In the genomic region with DNA sequence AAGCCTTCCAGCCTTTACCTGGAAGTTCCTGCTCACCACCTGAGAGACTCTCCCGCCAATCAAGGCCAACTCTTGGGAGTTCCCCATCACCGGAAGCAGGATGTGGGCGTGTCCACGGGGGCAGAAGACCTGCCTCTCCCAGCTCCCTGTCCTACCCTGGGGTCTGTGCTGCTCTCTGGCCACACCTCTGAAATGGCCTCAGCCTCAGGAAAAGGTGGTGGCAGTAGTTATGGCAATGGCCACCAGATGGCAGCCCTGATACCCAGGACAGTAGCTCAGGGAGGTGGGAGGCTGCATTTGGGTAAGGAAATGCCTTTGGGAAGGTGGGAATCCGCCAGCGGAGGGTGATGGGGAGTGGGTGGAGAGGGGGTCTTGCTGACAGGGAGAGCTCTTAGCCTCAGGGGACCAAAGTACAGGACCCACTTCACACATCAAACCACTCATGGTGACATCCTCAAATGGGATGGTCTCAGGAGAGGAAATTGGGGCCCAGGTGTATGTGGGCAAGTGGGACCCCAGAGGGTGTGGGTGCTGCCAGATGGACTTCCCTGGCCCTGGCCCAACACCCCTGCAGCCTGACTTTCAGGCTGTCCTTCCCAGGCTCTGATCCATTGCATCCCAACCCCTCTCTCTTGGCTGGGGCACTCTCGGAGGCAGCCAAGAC, we compare ENCODE assay signal across 8 cellular contexts. TPM values are rescaled to one million over a fixed set of nuclear protein-coding genes. Genes with fewer than 3 reads are reported as not detected.
DNase-seq lines count a peak whose midpoint lies in the region; ATAC-seq and TF ChIP-seq lines count a peak whose summit lies in the region.

No MANE protein-coding gene starts in this region.

- H2AFZ ChIP-seq in Loucy (ENCODE audit: low read length) (no peak overlapping the region), SU-DHL-6 (ENCODE audit: low read depth, low read length, severe bottlenecking) (no peak overlapping the region)

- H3K9ac ChIP-seq in Loucy (ENCODE audit: low read depth, low read length, poor library complexity, severe bottlenecking) (no peak overlapping the region), SU-DHL-6 (ENCODE audit: low read length) (no peak overlapping the region)

- H3K4me1 ChIP-seq in Loucy (ENCODE audit: insufficient read depth, low read length, poor library complexity, severe bottlenecking) = no peaks in the 10 kb centered on the region
- H3K4me1 ChIP-seq in gastrocnemius medialis = no peaks in the 10 kb centered on the region

- H3K36me3 ChIP-seq in Loucy (ENCODE audit: insufficient read depth, low read length) (no peaks in the 10 kb centered on the region), SU-DHL-6 (ENCODE audit: low read length) (no peaks in the 10 kb centered on the region), gastrocnemius medialis (no peaks in the 10 kb centered on the region)

- no peak overlapping the region for H3K4me2 ChIP-seq in Loucy (ENCODE audit: low read depth, low read length, poor library complexity, severe bottlenecking)
- H3K4me2 ChIP-seq in SU-DHL-6 (ENCODE audit: low read depth, low read length, poor library complexity, severe bottlenecking) = no peak overlapping the region

- no peak for TF ChIP-seq POLR2A in gastrocnemius medialis (IDR thresholded peaks at IDR 0.05)

- H3K4me3 ChIP-seq in Loucy (ENCODE audit: low read length, poor library complexity, severe bottlenecking) = no peak overlapping the region
- H3K4me3 ChIP-seq in SU-DHL-6 (ENCODE audit: insufficient read depth, low read length, poor library complexity, severe bottlenecking) = no peak overlapping the region
- no peak overlapping the region for H3K4me3 ChIP-seq in gastrocnemius medialis

- H3K27ac ChIP-seq in SU-DHL-6 (ENCODE audit: low read depth, low read length) = no peak overlapping the region
- H3K27ac ChIP-seq in gastrocnemius medialis = no peak overlapping the region

- H3K79me2 ChIP-seq in Loucy (ENCODE audit: insufficient read depth, low read length) (no peaks in the 10 kb centered on the region), SU-DHL-6 (ENCODE audit: insufficient read depth, low read length) (no peaks in the 10 kb centered on the region)

- peak; percentile 89 for TF ChIP-seq CTCF in Loucy (conservative IDR thresholded peaks at IDR 0.05; ENCODE audit: low read length)
- peak; percentile 81 for TF ChIP-seq CTCF in SU-DHL-6 (IDR thresholded peaks at IDR 0.05; ENCODE audit: insufficient read depth, low read length, poor library complexity, severe bottlenecking)
- TF ChIP-seq CTCF in gastrocnemius medialis (IDR thresholded peaks at IDR 0.05 in 4 of 5, conservative IDR thresholded peaks at IDR 0.05 in 1 of 5) = peak; percentile 55 to 77 (median 69)

- DNase-seq in CMK (ENCODE audit: low read depth) = peak; percentile 46
- DNase-seq in activated naive CD8-positive, alpha-beta T cell treated with anti-CD3 and anti-CD28 coated beads, Interleukin-2, amount 50 U/mL, for 16 hours (ENCODE audit: low read depth, low spot score) = peak; percentile 36
- DNase-seq in left ventricle myocardium superior = peak; percentile 77
- DNase-seq in gastrocnemius medialis = peak; percentile 9 to 51

- H4K20me1 ChIP-seq in Loucy (ENCODE audit: insufficient read depth, low read length, poor library complexity, severe bottlenecking) (no peaks in the 10 kb centered on the region), SU-DHL-6 (ENCODE audit: low read depth, low read length) (no peaks in the 10 kb centered on the region)

- in situ Hi-C loops in gastrocnemius medialis (cut with MboI; ENCODE audit: low sequenced_read_pairs in 4 of 4) = loop anchor here in 2 of 4 donors (5.0 kb wide), 1 partner anchor 47 kb away; no protein-coding TSS in a partner anchor

- intact Hi-C loops in left ventricle myocardium superior (cut with micrococcal nuclease) = loop anchor here (5.0 kb wide), 1 partner anchor 47 kb away; no protein-coding TSS in a partner anchor
- intact Hi-C loops in gastrocnemius medialis (cut with DNase I; ENCODE audit: low total_unique reads) = loop anchor here (1.0 kb wide), 1 partner anchor 47 kb away; no protein-coding TSS in a partner anchor

- no peaks in the 10 kb centered on the region for H3K9me3 ChIP-seq in Loucy (ENCODE audit: insufficient read depth, low read depth, low read length)
- H3K9me3 ChIP-seq in SU-DHL-6 (ENCODE audit: insufficient read depth, low read length) = no peaks in the 10 kb centered on the region
- no peaks in the 10 kb centered on the region for H3K9me3 ChIP-seq in gastrocnemius medialis

- no peaks in the 10 kb centered on the region for H3F3A ChIP-seq in Loucy (ENCODE audit: low read depth)
- no peaks in the 10 kb centered on the region for H3F3A ChIP-seq in SU-DHL-6 (ENCODE audit: insufficient read depth)

- no peaks in the 10 kb centered on the region for H3K27me3 ChIP-seq in Loucy (ENCODE audit: insufficient read depth, low read length, poor library complexity, severe bottlenecking)
- no peaks in the 10 kb centered on the region for H3K27me3 ChIP-seq in SU-DHL-6 (ENCODE audit: low read length)
- peaks cover 7 to 32% (median 13%) of the 10 kb centered on the region in 3 donors for H3K27me3 ChIP-seq in gastrocnemius medialis

- H3K9me2 ChIP-seq in Loucy (replicated peaks; ENCODE audit: low read depth, low read length) (no peaks in the 10 kb centered on the region), SU-DHL-6 (replicated peaks; ENCODE audit: insufficient read depth, low read length) (no peaks in the 10 kb centered on the region)

- ATAC-seq in GM21367 (IDR thresholded peaks at IDR 0.05; ENCODE audit: unreplicated experiment) = peak; percentile 62
- ATAC-seq in left ventricle myocardium superior = peak; percentile 81
- peak; percentile 54 to 79 for ATAC-seq in gastrocnemius medialis
- ATAC-seq in HG03378 (IDR thresholded peaks at IDR 0.05; ENCODE audit: unreplicated experiment) = no peak

RNA-seq across cellular contexts. Expression of a gene that starts 33.9 kb away (rescaled TPM):
- total RNA-seq in left ventricle myocardium superior = 7.8 TPM
- total RNA-seq in gastrocnemius medialis = 1 to 10 TPM; 1.7 to 3.6 (median 2.2) TPM

RNA-seq across cellular contexts. Expression of a gene that starts 35.4 kb away (rescaled TPM):
- not detected for total RNA-seq in left ventricle myocardium superior
- total RNA-seq in gastrocnemius medialis = not detected
